Comparison of ENCODE assay signal across 1 cellular context in the genomic region with DNA sequence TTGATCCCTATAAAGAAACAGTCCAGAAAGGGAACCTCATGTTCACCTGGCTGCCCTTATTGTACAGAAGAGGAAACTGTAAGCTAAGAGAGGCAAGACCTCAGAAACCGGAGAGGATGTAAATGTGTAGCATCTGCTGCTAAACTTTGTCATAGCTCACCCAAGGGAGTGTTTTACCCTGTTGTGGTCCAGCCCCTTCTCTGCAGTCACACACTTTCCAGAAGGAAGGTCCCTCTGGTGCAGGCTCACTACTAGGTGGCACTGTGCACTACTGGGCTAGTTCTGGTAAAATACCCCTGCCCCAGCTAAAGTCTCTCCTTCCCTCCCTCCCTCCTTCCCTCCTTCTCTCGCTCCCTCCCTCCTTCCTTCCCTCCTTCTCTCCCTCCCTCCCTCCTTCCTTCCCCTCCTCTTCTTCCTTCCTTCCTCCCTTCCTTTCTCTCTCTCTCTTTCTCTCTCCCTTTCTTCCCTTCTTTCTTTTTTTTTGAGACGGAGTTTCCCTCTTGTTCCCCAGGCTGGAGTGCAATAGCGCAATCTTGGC.
TF ChIP-seq lines count a peak whose summit lies in the region.

No MANE protein-coding gene starts in this region.

TF ChIP-seq in K562, 482 proteins besides CTCF, POLR2A, EP300 and RAD21 (continued from another document and continues in another):
- TF ChIP-seq, protein P1, sequence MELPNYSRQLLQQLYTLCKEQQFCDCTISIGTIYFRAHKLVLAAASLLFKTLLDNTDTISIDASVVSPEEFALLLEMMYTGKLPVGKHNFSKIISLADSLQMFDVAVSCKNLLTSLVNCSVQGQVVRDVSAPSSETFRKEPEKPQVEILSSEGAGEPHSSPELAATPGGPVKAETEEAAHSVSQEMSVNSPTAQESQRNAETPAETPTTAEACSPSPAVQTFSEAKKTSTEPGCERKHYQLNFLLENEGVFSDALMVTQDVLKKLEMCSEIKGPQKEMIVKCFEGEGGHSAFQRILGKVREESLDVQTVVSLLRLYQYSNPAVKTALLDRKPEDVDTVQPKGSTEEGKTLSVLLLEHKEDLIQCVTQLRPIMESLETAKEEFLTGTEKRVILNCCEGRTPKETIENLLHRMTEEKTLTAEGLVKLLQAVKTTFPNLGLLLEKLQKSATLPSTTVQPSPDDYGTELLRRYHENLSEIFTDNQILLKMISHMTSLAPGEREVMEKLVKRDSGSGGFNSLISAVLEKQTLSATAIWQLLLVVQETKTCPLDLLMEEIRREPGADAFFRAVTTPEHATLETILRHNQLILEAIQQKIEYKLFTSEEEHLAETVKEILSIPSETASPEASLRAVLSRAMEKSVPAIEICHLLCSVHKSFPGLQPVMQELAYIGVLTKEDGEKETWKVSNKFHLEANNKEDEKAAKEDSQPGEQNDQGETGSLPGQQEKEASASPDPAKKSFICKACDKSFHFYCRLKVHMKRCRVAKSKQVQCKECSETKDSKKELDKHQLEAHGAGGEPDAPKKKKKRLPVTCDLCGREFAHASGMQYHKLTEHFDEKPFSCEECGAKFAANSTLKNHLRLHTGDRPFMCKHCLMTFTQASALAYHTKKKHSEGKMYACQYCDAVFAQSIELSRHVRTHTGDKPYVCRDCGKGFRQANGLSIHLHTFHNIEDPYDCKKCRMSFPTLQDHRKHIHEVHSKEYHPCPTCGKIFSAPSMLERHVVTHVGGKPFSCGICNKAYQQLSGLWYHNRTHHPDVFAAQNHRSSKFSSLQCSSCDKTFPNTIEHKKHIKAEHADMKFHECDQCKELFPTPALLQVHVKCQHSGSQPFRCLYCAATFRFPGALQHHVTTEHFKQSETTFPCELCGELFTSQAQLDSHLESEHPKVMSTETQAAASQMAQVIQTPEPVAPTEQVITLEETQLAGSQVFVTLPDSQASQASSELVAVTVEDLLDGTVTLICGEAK (IDR thresholded peaks at IDR 0.05) = 0 out of 2 replicates have a peak, but pooled peaks have one; percentile 37
- TF ChIP-seq, protein P1 (CRISPR knock-in tag; IDR thresholded peaks at IDR 0.05) = no peak
- TF ChIP-seq, protein P2, sequence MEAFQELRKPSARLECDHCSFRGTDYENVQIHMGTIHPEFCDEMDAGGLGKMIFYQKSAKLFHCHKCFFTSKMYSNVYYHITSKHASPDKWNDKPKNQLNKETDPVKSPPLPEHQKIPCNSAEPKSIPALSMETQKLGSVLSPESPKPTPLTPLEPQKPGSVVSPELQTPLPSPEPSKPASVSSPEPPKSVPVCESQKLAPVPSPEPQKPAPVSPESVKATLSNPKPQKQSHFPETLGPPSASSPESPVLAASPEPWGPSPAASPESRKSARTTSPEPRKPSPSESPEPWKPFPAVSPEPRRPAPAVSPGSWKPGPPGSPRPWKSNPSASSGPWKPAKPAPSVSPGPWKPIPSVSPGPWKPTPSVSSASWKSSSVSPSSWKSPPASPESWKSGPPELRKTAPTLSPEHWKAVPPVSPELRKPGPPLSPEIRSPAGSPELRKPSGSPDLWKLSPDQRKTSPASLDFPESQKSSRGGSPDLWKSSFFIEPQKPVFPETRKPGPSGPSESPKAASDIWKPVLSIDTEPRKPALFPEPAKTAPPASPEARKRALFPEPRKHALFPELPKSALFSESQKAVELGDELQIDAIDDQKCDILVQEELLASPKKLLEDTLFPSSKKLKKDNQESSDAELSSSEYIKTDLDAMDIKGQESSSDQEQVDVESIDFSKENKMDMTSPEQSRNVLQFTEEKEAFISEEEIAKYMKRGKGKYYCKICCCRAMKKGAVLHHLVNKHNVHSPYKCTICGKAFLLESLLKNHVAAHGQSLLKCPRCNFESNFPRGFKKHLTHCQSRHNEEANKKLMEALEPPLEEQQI (IDR thresholded peaks at IDR 0.05) = no peak
- TF ChIP-seq GTF2A2 (tag; IDR thresholded peaks at IDR 0.05) = no peak
- TF ChIP-seq C11orf30 (IDR thresholded peaks at IDR 0.05; ENCODE audit: low read depth) = no peak
- TF ChIP-seq, protein P3, sequence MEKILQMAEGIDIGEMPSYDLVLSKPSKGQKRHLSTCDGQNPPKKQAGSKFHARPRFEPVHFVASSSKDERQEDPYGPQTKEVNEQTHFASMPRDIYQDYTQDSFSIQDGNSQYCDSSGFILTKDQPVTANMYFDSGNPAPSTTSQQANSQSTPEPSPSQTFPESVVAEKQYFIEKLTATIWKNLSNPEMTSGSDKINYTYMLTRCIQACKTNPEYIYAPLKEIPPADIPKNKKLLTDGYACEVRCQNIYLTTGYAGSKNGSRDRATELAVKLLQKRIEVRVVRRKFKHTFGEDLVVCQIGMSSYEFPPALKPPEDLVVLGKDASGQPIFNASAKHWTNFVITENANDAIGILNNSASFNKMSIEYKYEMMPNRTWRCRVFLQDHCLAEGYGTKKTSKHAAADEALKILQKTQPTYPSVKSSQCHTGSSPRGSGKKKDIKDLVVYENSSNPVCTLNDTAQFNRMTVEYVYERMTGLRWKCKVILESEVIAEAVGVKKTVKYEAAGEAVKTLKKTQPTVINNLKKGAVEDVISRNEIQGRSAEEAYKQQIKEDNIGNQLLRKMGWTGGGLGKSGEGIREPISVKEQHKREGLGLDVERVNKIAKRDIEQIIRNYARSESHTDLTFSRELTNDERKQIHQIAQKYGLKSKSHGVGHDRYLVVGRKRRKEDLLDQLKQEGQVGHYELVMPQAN (IDR thresholded peaks at IDR 0.05; ENCODE audit: borderline replicate concordance) = 0 out of 2 replicates have a peak, but pooled peaks have one; percentile 44
- TF ChIP-seq, protein P4, sequence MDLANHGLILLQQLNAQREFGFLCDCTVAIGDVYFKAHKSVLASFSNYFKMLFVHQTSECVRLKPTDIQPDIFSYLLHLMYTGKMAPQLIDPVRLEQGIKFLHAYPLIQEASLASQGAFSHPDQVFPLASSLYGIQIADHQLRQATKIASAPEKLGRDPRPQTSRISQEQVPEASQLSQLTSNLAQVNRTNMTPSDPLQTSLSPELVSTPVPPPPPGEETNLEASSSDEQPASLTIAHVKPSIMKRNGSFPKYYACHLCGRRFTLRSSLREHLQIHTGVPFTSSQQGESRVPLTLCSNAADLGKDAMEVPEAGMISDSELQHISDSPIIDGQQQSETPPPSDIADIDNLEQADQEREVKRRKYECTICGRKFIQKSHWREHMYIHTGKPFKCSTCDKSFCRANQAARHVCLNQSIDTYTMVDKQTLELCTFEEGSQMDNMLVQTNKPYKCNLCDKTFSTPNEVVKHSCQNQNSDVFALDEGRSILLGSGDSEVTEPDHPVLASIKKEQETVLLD (IDR thresholded peaks at IDR 0.05) = peak; percentile 67
- TF ChIP-seq MYC (IDR thresholded peaks at IDR 0.05; ENCODE audit: low read depth, low read length) = 0 out of 2 replicates have a peak, but pooled peaks have one; percentile 22
- TF ChIP-seq MYC (CRISPR knock-in tag; IDR thresholded peaks at IDR 0.05; ENCODE audit: borderline replicate concordance, low read depth) = no peak
- TF ChIP-seq ARID1B (IDR thresholded peaks at IDR 0.05) = 0 out of 2 replicates have a peak, but pooled peaks have one; percentile 16
- 0 out of 2 replicates have a peak, but pooled peaks have one; percentile 62 for TF ChIP-seq SMARCA5 (IDR thresholded peaks at IDR 0.05)
- TF ChIP-seq CHD4 (IDR thresholded peaks at IDR 0.05; ENCODE audit: insufficient read depth, insufficient replicate concordance, low read depth, low read length, poor library complexity, severe bottlenecking) = no peak
- TF ChIP-seq ARNT (IDR thresholded peaks at IDR 0.05) = 0 out of 4 replicates have a peak, but pooled peaks of 1 of the 2 experiments have one; percentile 24
- peak; percentile 84 for TF ChIP-seq CC2D1A (IDR thresholded peaks at IDR 0.05)
- TF ChIP-seq, protein P5, sequence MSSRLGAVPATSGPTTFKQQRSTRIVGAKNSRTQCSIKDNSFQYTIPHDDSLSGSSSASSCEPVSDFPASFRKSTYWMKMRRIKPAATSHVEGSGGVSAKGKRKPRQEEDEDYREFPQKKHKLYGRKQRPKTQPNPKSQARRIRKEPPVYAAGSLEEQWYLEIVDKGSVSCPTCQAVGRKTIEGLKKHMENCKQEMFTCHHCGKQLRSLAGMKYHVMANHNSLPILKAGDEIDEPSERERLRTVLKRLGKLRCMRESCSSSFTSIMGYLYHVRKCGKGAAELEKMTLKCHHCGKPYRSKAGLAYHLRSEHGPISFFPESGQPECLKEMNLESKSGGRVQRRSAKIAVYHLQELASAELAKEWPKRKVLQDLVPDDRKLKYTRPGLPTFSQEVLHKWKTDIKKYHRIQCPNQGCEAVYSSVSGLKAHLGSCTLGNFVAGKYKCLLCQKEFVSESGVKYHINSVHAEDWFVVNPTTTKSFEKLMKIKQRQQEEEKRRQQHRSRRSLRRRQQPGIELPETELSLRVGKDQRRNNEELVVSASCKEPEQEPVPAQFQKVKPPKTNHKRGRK (tag; IDR thresholded peaks at IDR 0.05) = peak; percentile 95
- no peak for TF ChIP-seq SMAD3 (CRISPR knock-in tag; conservative IDR thresholded peaks at IDR 0.05)
- peak in 1 of 2 experiments; percentile 63; a peak in 2 of 4 replicates for TF ChIP-seq TRIM24 (IDR thresholded peaks at IDR 0.05)
- TF ChIP-seq DPF2 (IDR thresholded peaks at IDR 0.05) = peak; percentile 67
- peak; percentile 66; the same call in 1 of the 2 replicates for TF ChIP-seq EHMT2 (IDR thresholded peaks at IDR 0.05)
- TF ChIP-seq, protein P6, sequence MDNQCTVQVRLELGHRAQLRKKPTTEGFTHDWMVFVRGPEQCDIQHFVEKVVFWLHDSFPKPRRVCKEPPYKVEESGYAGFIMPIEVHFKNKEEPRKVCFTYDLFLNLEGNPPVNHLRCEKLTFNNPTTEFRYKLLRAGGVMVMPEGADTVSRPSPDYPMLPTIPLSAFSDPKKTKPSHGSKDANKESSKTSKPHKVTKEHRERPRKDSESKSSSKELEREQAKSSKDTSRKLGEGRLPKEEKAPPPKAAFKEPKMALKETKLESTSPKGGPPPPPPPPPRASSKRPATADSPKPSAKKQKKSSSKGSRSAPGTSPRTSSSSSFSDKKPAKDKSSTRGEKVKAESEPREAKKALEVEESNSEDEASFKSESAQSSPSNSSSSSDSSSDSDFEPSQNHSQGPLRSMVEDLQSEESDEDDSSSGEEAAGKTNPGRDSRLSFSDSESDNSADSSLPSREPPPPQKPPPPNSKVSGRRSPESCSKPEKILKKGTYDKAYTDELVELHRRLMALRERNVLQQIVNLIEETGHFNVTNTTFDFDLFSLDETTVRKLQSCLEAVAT (IDR thresholded peaks at IDR 0.05) = peak; percentile 38 to 78; a peak in 3 of 4 replicates
- TF ChIP-seq ARID2 (IDR thresholded peaks at IDR 0.05) = peak; percentile 65
- no peak for TF ChIP-seq ZNF224 (CRISPR knock-in tag; IDR thresholded peaks at IDR 0.05)
